In the genomic region with DNA sequence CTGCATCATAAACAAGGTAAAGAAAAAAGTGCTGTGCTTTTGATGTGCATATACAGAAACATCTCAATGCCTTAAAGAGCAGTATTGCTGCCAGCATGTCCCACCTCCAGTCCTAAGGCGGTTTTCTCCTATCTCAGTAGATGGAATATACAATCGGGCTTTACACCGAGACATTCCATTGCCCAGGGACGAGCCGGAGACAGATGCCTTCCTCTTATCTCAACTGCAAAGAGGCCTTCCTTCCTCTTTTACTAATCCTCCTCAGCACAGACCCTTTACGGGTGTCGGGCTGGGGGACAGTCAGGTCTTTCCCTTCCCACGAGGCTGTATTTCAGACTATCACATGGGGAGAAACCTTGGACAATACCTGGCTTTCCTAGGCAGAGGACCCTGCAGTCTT, we compare ENCODE assay signal across 1 cellular context.
TF ChIP-seq lines count a peak whose summit lies in the region.

No MANE protein-coding gene starts in this region.

TF ChIP-seq in K562, 482 proteins besides CTCF, POLR2A, EP300 and RAD21:
- TF ChIP-seq CXXC5 (CRISPR knock-in tag; IDR thresholded peaks at IDR 0.05) (peak; percentile 61), TAL1 (IDR thresholded peaks at IDR 0.05) (peak; percentile 40; the same call in 1 of the 2 replicates), CTBP1 (IDR thresholded peaks at IDR 0.05; ENCODE audit: borderline replicate concordance) (peak; percentile 35; the same call in 1 of the 2 replicates), ARID1B (IDR thresholded peaks at IDR 0.05) (peak; percentile 45; the same call in 1 of the 2 replicates), SOX6 (IDR thresholded peaks at IDR 0.05) (0 out of 2 replicates have a peak, but pooled peaks have one; percentile 10), TCF3 (CRISPR knock-in tag; IDR thresholded peaks at IDR 0.05) (peak; percentile 34; the same call in 1 of the 2 replicates), CBFA2T3 (IDR thresholded peaks at IDR 0.05) (peak; percentile 62), CBFA2T2 (conservative IDR thresholded peaks at IDR 0.05) (peak; percentile 25; the same call in 1 of the 2 replicates)
